In genomic region chr15:42650208-42651066, GRCh38 we compare ENCODE assay signal across 7 cellular contexts.
A peak's percentile ranks its signal among the peaks of the same experiment; 100 is the strongest.
DNase-seq lines count a peak whose midpoint lies in the region; ATAC-seq and TF ChIP-seq lines count a peak whose summit lies in the region.

No MANE protein-coding gene starts in this region.

- WGBS in lung, 2 donors: 57 to 63% methylated on average over 5 of the region's 5 CpGs

- peak; percentile 71 for ATAC-seq in HG03135 (IDR thresholded peaks at IDR 0.05; ENCODE audit: unreplicated experiment)
- peak; percentile 100 for ATAC-seq in activated CD4-positive, alpha-beta T cell treated with anti-CD3 and anti-CD28 coated beads for 36 hours
- ATAC-seq in lung (ENCODE audit: insufficient read depth, low FRiP score): no peak

- POLR2A ChIA-PET in activated CD4-positive, alpha-beta T cell treated with anti-CD3 and anti-CD28 coated beads for 36 hours (lab: Charles Lee): no interaction called here

- TF ChIP-seq CTCF in GM12864 (IDR thresholded peaks at IDR 0.05; ENCODE audit: low read depth, low read length, missing control alignments) (peak; percentile 71), dorsolateral prefrontal cortex (IDR thresholded peaks at IDR 0.05 in 54 of 56, conservative IDR thresholded peaks at IDR 0.05 in 2 of 56; ENCODE audit: low read depth in 1 of 56, partially characterized antibody in 56 of 56) (peak; percentile 33 to 89 (median 80)), lung (IDR thresholded peaks at IDR 0.05; ENCODE audit: control extremely low read depth, extremely low read depth) (peak; percentile 78)

- no peaks in the 10 kb centered on the region for H3K36me3 ChIP-seq in lung (ENCODE audit: control insufficient read depth in 2 of 2, insufficient read depth in 2 of 2, low read length in 2 of 2)

- H3K4me1 Mint-ChIP-seq in activated CD4-positive, alpha-beta T cell treated with anti-CD3 and anti-CD28 coated beads for 36 hours: peaks cover 2% of the 10 kb centered on the region

- CTCF ChIA-PET in activated CD4-positive, alpha-beta T cell treated with anti-CD3 and anti-CD28 coated beads for 36 hours (lab: Charles Lee): interaction anchor here (0.7 to 1.0 kb wide), 3 partner anchors 150 to 1171 kb away, joined by 3 to 4 read pairs (median 3); no protein-coding TSS in a partner anchor

- H3K4me1 ChIP-seq in lung (ENCODE audit: control insufficient read depth in 2 of 2, insufficient read depth in 2 of 2, low read length in 2 of 2): peaks cover 0 to 2% of the 10 kb centered on the region in 2 donors

- H3K27ac ChIP-seq in dorsolateral prefrontal cortex (peak overlapping the region in 2 of 59 donors; percentile 15 to 18), lung (ENCODE audit: low read depth in 1 of 2, low read length in 1 of 2) (no peak overlapping the region)

- DNase-seq in GM12864 (ENCODE audit: low read depth) (peak; percentile 61), NCI-H510A (lab: John Stamatoyannopoulos, UW) (peak; percentile 31), dorsolateral prefrontal cortex (peak in 9 of 10 donors; percentile 26 to 75 (median 56)), lung (ENCODE audit: low spot score) (peak; percentile 67)
- peak; percentile 78 for DNase-seq in activated CD4-positive, alpha-beta T cell treated with anti-CD3 and anti-CD28 coated beads for 36 hours
- peak; percentile 15 to 21 for DNase-seq in stimulated activated CD8-positive, alpha-beta memory T cell treated with anti-CD3 and anti-CD28 coated beads, Interleukin-2, amount 100 ng/mL, for 1 hour (ENCODE audit: low read depth in 2 of 2)

- no peaks in the 10 kb centered on the region for H3K27me3 ChIP-seq in dorsolateral prefrontal cortex
- no peaks in the 10 kb centered on the region for H3K27me3 ChIP-seq in lung (ENCODE audit: control insufficient read depth, insufficient read depth)

- H3K4me3 ChIP-seq in GM12864 (ENCODE audit: low read depth, low read length) (no peak overlapping the region), dorsolateral prefrontal cortex (no peak overlapping the region), lung (no peak overlapping the region)

- H3K9me3 Mint-ChIP-seq in activated CD4-positive, alpha-beta T cell treated with anti-CD3 and anti-CD28 coated beads for 36 hours (ENCODE audit: low read depth): no peaks in the 10 kb centered on the region

- no peaks in the 10 kb centered on the region for H3K36me3 Mint-ChIP-seq in activated CD4-positive, alpha-beta T cell treated with anti-CD3 and anti-CD28 coated beads for 36 hours (ENCODE audit: low read depth)

- intact Hi-C loops in activated CD4-positive, alpha-beta T cell treated with anti-CD3 and anti-CD28 coated beads for 36 hours (cut with DNase I, micrococcal nuclease): loop anchor here (1.0 to 5.0 kb wide), 4 partner anchors 76 to 158 kb away; partner anchors contain the start of genes HAUS2 (in 2 of the 2), LRRC57 (in 2 of the 2), STARD9 (in 1 of the 2) and ZNF106 (in 1 of the 2)
- intact Hi-C loops in dorsolateral prefrontal cortex (cut with DNase I): loop anchor here (2.0 to 10.0 kb wide), 5 partner anchors 74 to 156 kb away; partner anchors contain the start of genes SNAP23 (in 2 of the 2), STARD9 (in 1 of the 2) and ZNF106 (in 1 of the 2)

- H3K9me3 ChIP-seq in lung (ENCODE audit: control insufficient read depth in 2 of 2, insufficient read depth in 1 of 2, low read length in 1 of 2): no peaks in the 10 kb centered on the region

- no peak overlapping the region for H3K4me3 Mint-ChIP-seq in activated CD4-positive, alpha-beta T cell treated with anti-CD3 and anti-CD28 coated beads for 36 hours

- no peak overlapping the region for H3K27ac Mint-ChIP-seq in activated CD4-positive, alpha-beta T cell treated with anti-CD3 and anti-CD28 coated beads for 36 hours

- H3K27me3 Mint-ChIP-seq in activated CD4-positive, alpha-beta T cell treated with anti-CD3 and anti-CD28 coated beads for 36 hours: no peaks in the 10 kb centered on the region

Comparison
In these comparisons a context has a peak if more than half of its experiments do, and no peak if none do; other contexts are left out.
1. DNase-seq: peak in every context shown above with its lines; median percentile 78 in activated CD4-positive, alpha-beta T cell treated with anti-CD3 and anti-CD28 coated beads for 36 hours; 67 in lung; 61 in GM12864; 56 in dorsolateral prefrontal cortex; 31 in NCI-H510A; 18 in stimulated activated CD8-positive, alpha-beta memory T cell treated with anti-CD3 and anti-CD28 coated beads, Interleukin-2, amount 100 ng/mL, for 1 hour.